2 cellular contexts compared by ENCODE assay signal in the genomic region with DNA sequence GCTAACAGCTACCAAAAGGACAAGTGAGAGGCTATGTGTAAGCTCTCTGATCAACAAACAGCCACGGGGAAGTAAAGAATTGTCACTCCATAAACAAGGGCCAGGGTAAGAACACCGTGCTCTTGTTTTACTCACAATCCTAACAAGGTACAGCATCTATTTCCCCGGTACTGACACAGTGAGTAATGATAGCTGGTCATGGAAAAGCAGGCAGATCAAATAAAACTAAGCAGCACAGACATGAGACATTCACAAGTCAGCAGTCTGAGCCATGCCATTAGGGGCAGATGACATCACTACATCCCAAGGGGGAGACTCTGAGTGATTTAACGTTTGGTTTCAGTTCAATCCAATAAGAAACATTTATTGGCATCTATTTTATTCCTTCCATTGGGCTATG.
TF ChIP-seq lines count a peak whose summit lies in the region.

No MANE protein-coding gene starts in this region.

TF ChIP-seq in IMR-90, 13 proteins besides CTCF, POLR2A, EP300 and RAD21:
- TF ChIP-seq MAFK (IDR thresholded peaks at IDR 0.05; ENCODE audit: low read depth, low read length), result peak; percentile 45; the same call in 1 of the 2 replicates
- TF ChIP-seq RFX5 (IDR thresholded peaks at IDR 0.05; ENCODE audit: low read depth, low read length), result no peak
- TF ChIP-seq CEBPB (IDR thresholded peaks at IDR 0.05; ENCODE audit: low read depth, low read length), result no peak
- TF ChIP-seq BHLHE40 (IDR thresholded peaks at IDR 0.05; ENCODE audit: low read depth, low read length), result no peak
- TF ChIP-seq, protein P1, sequence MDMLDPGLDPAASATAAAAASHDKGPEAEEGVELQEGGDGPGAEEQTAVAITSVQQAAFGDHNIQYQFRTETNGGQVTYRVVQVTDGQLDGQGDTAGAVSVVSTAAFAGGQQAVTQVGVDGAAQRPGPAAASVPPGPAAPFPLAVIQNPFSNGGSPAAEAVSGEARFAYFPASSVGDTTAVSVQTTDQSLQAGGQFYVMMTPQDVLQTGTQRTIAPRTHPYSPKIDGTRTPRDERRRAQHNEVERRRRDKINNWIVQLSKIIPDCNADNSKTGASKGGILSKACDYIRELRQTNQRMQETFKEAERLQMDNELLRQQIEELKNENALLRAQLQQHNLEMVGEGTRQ (IDR thresholded peaks at IDR 0.05; ENCODE audit: low read depth, low read length), result no peak
- TF ChIP-seq FOS (IDR thresholded peaks at IDR 0.05; ENCODE audit: low read depth, low read length), result peak; percentile 15; the same call in 1 of the 2 replicates
- TF ChIP-seq, protein P2, sequence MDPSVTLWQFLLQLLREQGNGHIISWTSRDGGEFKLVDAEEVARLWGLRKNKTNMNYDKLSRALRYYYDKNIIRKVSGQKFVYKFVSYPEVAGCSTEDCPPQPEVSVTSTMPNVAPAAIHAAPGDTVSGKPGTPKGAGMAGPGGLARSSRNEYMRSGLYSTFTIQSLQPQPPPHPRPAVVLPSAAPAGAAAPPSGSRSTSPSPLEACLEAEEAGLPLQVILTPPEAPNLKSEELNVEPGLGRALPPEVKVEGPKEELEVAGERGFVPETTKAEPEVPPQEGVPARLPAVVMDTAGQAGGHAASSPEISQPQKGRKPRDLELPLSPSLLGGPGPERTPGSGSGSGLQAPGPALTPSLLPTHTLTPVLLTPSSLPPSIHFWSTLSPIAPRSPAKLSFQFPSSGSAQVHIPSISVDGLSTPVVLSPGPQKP (IDR thresholded peaks at IDR 0.05; ENCODE audit: borderline replicate concordance, low read depth, low read length), result no peak
- TF ChIP-seq MXI1 (IDR thresholded peaks at IDR 0.05; ENCODE audit: borderline replicate concordance, low read depth, low read length), result no peak
- TF ChIP-seq RCOR1 (IDR thresholded peaks at IDR 0.05; ENCODE audit: insufficient replicate concordance, low read length), result no peak
TF ChIP-seq in IMR-90: peak in this region for 2.

TF ChIP-seq in K562, 482 proteins besides CTCF, POLR2A, EP300 and RAD21:
- TF ChIP-seq MEIS2 (IDR thresholded peaks at IDR 0.05; ENCODE audit: partially characterized antibody), result peak; percentile 39
- no peak for TF ChIP-seq SFPQ (IDR thresholded peaks at IDR 0.05; ENCODE audit: low read depth, low read length)
- TF ChIP-seq, protein P3, sequence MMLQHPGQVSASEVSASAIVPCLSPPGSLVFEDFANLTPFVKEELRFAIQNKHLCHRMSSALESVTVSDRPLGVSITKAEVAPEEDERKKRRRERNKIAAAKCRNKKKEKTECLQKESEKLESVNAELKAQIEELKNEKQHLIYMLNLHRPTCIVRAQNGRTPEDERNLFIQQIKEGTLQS (IDR thresholded peaks at IDR 0.05), result peak; percentile 62
- TF ChIP-seq, protein P3 (CRISPR knock-in tag; conservative IDR thresholded peaks at IDR 0.05), result no peak
- TF ChIP-seq HOXB6 (CRISPR knock-in tag; IDR thresholded peaks at IDR 0.05; ENCODE audit: borderline replicate concordance), result no peak
- no peak for TF ChIP-seq TEAD1 (CRISPR knock-in tag; IDR thresholded peaks at IDR 0.05)
